20 cellular contexts compared by ENCODE assay signal in genomic region chr15:75359537-75360250, GRCh38.
"Had no signal": no experiment of that assay in that cellular context is flagged by ENCODE, and none has a peak within 500 bp of the region (broad histone marks: within the 10 kb centered on the region; RNA-seq: fewer than 3 reads in every experiment).

No MANE protein-coding gene starts in this region.

- H3K4me1 ChIP-seq: foreskin keratinocyte, left ventricle myocardium inferior, lower lobe of right lung, spleen, tibial artery, upper lobe of right lung, vagina had no signal

- H3K4me3 ChIP-seq: left ventricle myocardium inferior, lower lobe of right lung, spleen, tibial artery, upper lobe of right lung, vagina had no signal

- FAIRE-seq: colon had no signal

- ATAC-seq: foreskin keratinocyte; lower lobe of right lung; naive thymus-derived CD4-positive, alpha-beta T cell; sciatic nerve; stimulated activated memory B cell treated with anti-CD40 and anti-IgM and Interleukin-4, amounts not matched to agents 10 μg/mL and 1 μg/mL and 100 μg/mL, for 72 hours; upper lobe of right lung had no signal

- H3K27ac Mint-ChIP-seq: memory B cell; nephron progenitor cell; stimulated activated memory B cell treated with anti-CD40 and anti-IgM and Interleukin-4, amounts not matched to agents 10 μg/mL and 1 μg/mL and 100 μg/mL, for 72 hours; stimulated activated naive CD8-positive, alpha-beta T cell treated with anti-CD3 and anti-CD28 coated beads, Interleukin-15, Interleukin-2, amounts not matched to agents 100 ng/mL and 50 ng/mL, for 24 hours had no signal

- H3K27me3 Mint-ChIP-seq: memory B cell; naive thymus-derived CD4-positive, alpha-beta T cell; stimulated activated memory B cell treated with anti-CD40 and anti-IgM and Interleukin-4, amounts not matched to agents 10 μg/mL and 1 μg/mL and 100 μg/mL, for 72 hours; stimulated activated naive CD8-positive, alpha-beta T cell treated with anti-CD3 and anti-CD28 coated beads, Interleukin-15, Interleukin-2, amounts not matched to agents 100 ng/mL and 50 ng/mL, for 24 hours had no signal

- H3K9me3 ChIP-seq: left ventricle myocardium inferior, lower lobe of right lung, spleen, tibial artery, upper lobe of right lung, vagina had no signal

- DNase-seq: dermis blood vessel endothelial cell; erythroblast; foreskin keratinocyte; islet precursor cell; left ventricle myocardium inferior; naive thymus-derived CD4-positive, alpha-beta T cell; nephron progenitor cell; spleen; stimulated activated CD4-positive, alpha-beta T cell treated with anti-CD3 and anti-CD28 coated beads, Interleukin-15, amount 100 ng/mL, for 24 hours; stimulated activated CD4-positive, alpha-beta T cell treated with anti-CD3 and anti-CD28 coated beads, Interleukin-1b, Interleukin-23, amount 100 ng/mL, for 48 hours; stimulated activated CD4-positive, alpha-beta T cell treated with anti-CD3 and anti-CD28 coated beads, Interleukin-4, amount 100 ng/mL, for 24 hours; tibial artery; upper lobe of right lung had no signal

- H3K4me1 Mint-ChIP-seq: memory B cell; nephron progenitor cell; stimulated activated memory B cell treated with anti-CD40 and anti-IgM and Interleukin-4, amounts not matched to agents 10 μg/mL and 1 μg/mL and 100 μg/mL, for 72 hours had no signal

- H3K9me3 Mint-ChIP-seq: memory B cell; naive thymus-derived CD4-positive, alpha-beta T cell; nephron progenitor cell; stimulated activated memory B cell treated with anti-CD40 and anti-IgM and Interleukin-4, amounts not matched to agents 10 μg/mL and 1 μg/mL and 100 μg/mL, for 72 hours; stimulated activated naive CD8-positive, alpha-beta T cell treated with anti-CD3 and anti-CD28 coated beads, Interleukin-15, Interleukin-2, amounts not matched to agents 100 ng/mL and 50 ng/mL, for 24 hours had no signal

- H3K27me3 ChIP-seq: foreskin keratinocyte, spleen, tibial artery, upper lobe of right lung, vagina had no signal

- H3K27ac ChIP-seq: foreskin keratinocyte, left ventricle myocardium inferior, lower lobe of right lung, spleen, tibial artery, upper lobe of right lung, vagina had no signal

- H3K4me3 Mint-ChIP-seq: memory B cell; naive thymus-derived CD4-positive, alpha-beta T cell; nephron progenitor cell; stimulated activated memory B cell treated with anti-CD40 and anti-IgM and Interleukin-4, amounts not matched to agents 10 μg/mL and 1 μg/mL and 100 μg/mL, for 72 hours; stimulated activated naive CD8-positive, alpha-beta T cell treated with anti-CD3 and anti-CD28 coated beads, Interleukin-15, Interleukin-2, amounts not matched to agents 100 ng/mL and 50 ng/mL, for 24 hours had no signal
